ENCODE assay signal across 27 cellular contexts in genomic region chr15:95609096-95609495, GRCh38.
A peak's percentile ranks its signal among the peaks of the same experiment; 100 is the strongest.
DNase-seq lines count a peak whose midpoint lies in the region; ATAC-seq and TF ChIP-seq lines count a peak whose summit lies in the region.
"Had no signal": no experiment of that assay in that cellular context is flagged by ENCODE, and none has a peak within 500 bp of the region (broad histone marks: within the 10 kb centered on the region; RNA-seq: fewer than 3 reads in every experiment).

No MANE protein-coding gene starts in this region.

- no peaks in the 10 kb centered on the region for H3K27me3 Mint-ChIP-seq in endothelial cell (ENCODE audit: unreplicated experiment)
- H3K27me3 Mint-ChIP-seq: activated CD4-positive, alpha-beta T cell treated with anti-CD3 and anti-CD28 coated beads for 36 hours; activated T-cell treated with anti-CD3 and anti-CD28 coated beads, Interleukin-2, amount 50 U/mL, for 24 hours; CD4-positive, alpha-beta memory T cell had no signal

- H3K9me3 Mint-ChIP-seq in endothelial cell (ENCODE audit: unreplicated experiment): no peaks in the 10 kb centered on the region
- H3K9me3 Mint-ChIP-seq: activated T-cell treated with anti-CD3 and anti-CD28 coated beads, Interleukin-2, amount 50 U/mL, for 24 hours; CD4-positive, alpha-beta memory T cell had no signal

- H3K4me3 Mint-ChIP-seq in endothelial cell (ENCODE audit: unreplicated experiment): no peak overlapping the region
- H3K4me3 Mint-ChIP-seq: activated CD4-positive, alpha-beta T cell treated with anti-CD3 and anti-CD28 coated beads for 36 hours; activated T-cell treated with anti-CD3 and anti-CD28 coated beads, Interleukin-2, amount 50 U/mL, for 24 hours had no signal

- no peak overlapping the region for H3K27ac Mint-ChIP-seq in endothelial cell (ENCODE audit: unreplicated experiment)
- H3K27ac Mint-ChIP-seq: activated CD4-positive, alpha-beta T cell treated with anti-CD3 and anti-CD28 coated beads for 36 hours; activated T-cell treated with anti-CD3 and anti-CD28 coated beads, Interleukin-2, amount 50 U/mL, for 24 hours; CD4-positive, alpha-beta memory T cell had no signal

- H3K4me2 ChIP-seq in BLaER1 treated with 17β-estradiol and CSF1 and Interleukin-3, amounts not matched to agents 10 nM and 100 nM: peak overlapping the region in 8 of 11 experiments; percentile 13 to 64 (median 56); a peak in 14 of 22 replicates

- DNase-seq in HT1080 (ENCODE audit: low read depth) (peak; percentile 48), adipocyte (ENCODE audit: low read depth) (peak; percentile 19), glomerular endothelial cell (ENCODE audit: extremely low read depth, low read depth, low spot score) (peak; percentile 31), HuH-7 (ENCODE audit: low spot score) (no peak), endothelial cell (ENCODE audit: low spot score) (no peak)
- DNase-seq: activated CD4-positive, alpha-beta T cell treated with anti-CD3 and anti-CD28 coated beads for 36 hours; activated CD8-positive, alpha-beta memory T cell treated with anti-CD3 and anti-CD28 coated beads for 24 hours; activated T-cell treated with anti-CD3 and anti-CD28 coated beads, Interleukin-2, amount 50 U/mL, for 24 hours; adrenal gland; CD4-positive, alpha-beta memory T cell; Karpas-422; kidney; NCI-H1092 treated with DMSO at 0.1 percent for 48 hours; NCI-H2107; NCI-H510A; stimulated activated CD4-positive, alpha-beta T cell treated with anti-CD3 and anti-CD28 coated beads, Interleukin-2, amount 100 ng/mL, for 48 hours; stimulated activated naive CD4-positive, alpha-beta T cell had no signal

- no peaks in the 10 kb centered on the region for H3K36me3 ChIP-seq in BLaER1 treated with 17β-estradiol and CSF1 and Interleukin-3, amounts not matched to agents 10 nM and 100 nM
- H3K36me3 ChIP-seq in adipocyte (ENCODE audit: control insufficient read depth, insufficient read depth, low read length, severe bottlenecking): no peaks in the 10 kb centered on the region
- H3K36me3 ChIP-seq: adrenal gland, breast epithelium, gastroesophageal sphincter, thoracic aorta had no signal

- H4K20me1 ChIP-seq in BLaER1 treated with 17β-estradiol and CSF1 and Interleukin-3, amounts not matched to agents 10 nM and 100 nM: no peaks in the 10 kb centered on the region

- no peaks in the 10 kb centered on the region for H3K27me3 ChIP-seq in BLaER1 treated with 17β-estradiol and CSF1 and Interleukin-3, amounts not matched to agents 10 nM and 100 nM
- no peaks in the 10 kb centered on the region for H3K27me3 ChIP-seq in adipocyte (replicated peaks; ENCODE audit: control insufficient read depth, insufficient read depth, low read length)
- H3K27me3 ChIP-seq: adrenal gland, breast epithelium, gastroesophageal sphincter had no signal

- H3K4me1 Mint-ChIP-seq in endothelial cell (ENCODE audit: unreplicated experiment): peaks cover 2% of the 10 kb centered on the region
- H3K4me1 Mint-ChIP-seq: activated CD4-positive, alpha-beta T cell treated with anti-CD3 and anti-CD28 coated beads for 36 hours; CD4-positive, alpha-beta memory T cell had no signal

- no peaks in the 10 kb centered on the region for H3K36me3 Mint-ChIP-seq in endothelial cell (ENCODE audit: low read depth, unreplicated experiment)
- H3K36me3 Mint-ChIP-seq: CD4-positive, alpha-beta memory T cell had no signal

- H3K4me1 ChIP-seq in BLaER1 treated with 17β-estradiol and CSF1 and Interleukin-3, amounts not matched to agents 10 nM and 100 nM: peaks cover 2 to 23% (median 13%) of the 10 kb centered on the region in 10 experiments
- peaks cover 23% of the 10 kb centered on the region for H3K4me1 ChIP-seq in adipocyte (ENCODE audit: control insufficient read depth, insufficient read depth, low read length)
- H3K4me1 ChIP-seq: breast epithelium had no signal

- ATAC-seq in GM19035 (IDR thresholded peaks at IDR 0.05; ENCODE audit: unreplicated experiment): no peak
- ATAC-seq in GM19023 (IDR thresholded peaks at IDR 0.05; ENCODE audit: unreplicated experiment): no peak
- ATAC-seq: activated CD4-positive, alpha-beta T cell treated with anti-CD3 and anti-CD28 coated beads for 36 hours; gastroesophageal sphincter; GM12878; HCT116 had no signal

- peak overlapping the region in 7 of 11 experiments; percentile 13 to 70 (median 51); a peak in 11 of 22 replicates for H3K27ac ChIP-seq in BLaER1 treated with 17β-estradiol and CSF1 and Interleukin-3, amounts not matched to agents 10 nM and 100 nM
- H3K27ac ChIP-seq: adrenal gland, breast epithelium, epithelial cell of prostate, gastroesophageal sphincter, thoracic aorta had no signal

- no peaks in the 10 kb centered on the region for H3K9me3 ChIP-seq in BLaER1 treated with 17β-estradiol and CSF1 and Interleukin-3, amounts not matched to agents 10 nM and 100 nM (replicated peaks in 1 of 11)
- H3K9me3 ChIP-seq in adipocyte (ENCODE audit: control insufficient read depth, low read length): no peaks in the 10 kb centered on the region
- H3K9me3 ChIP-seq: adrenal gland, breast epithelium, gastroesophageal sphincter, thoracic aorta had no signal

- no peak overlapping the region for H3K9ac ChIP-seq in BLaER1 treated with 17β-estradiol and CSF1 and Interleukin-3, amounts not matched to agents 10 nM and 100 nM
- H3K9ac ChIP-seq in adipocyte (ENCODE audit: low read length): no peak overlapping the region

- no peak for TF ChIP-seq CTCF in endothelial cell (IDR thresholded peaks at IDR 0.05; ENCODE audit: unreplicated experiment)

- no peak overlapping the region for H3K4me3 ChIP-seq in BLaER1 treated with 17β-estradiol and CSF1 and Interleukin-3, amounts not matched to agents 10 nM and 100 nM
- no peak overlapping the region for H3K4me3 ChIP-seq in adipocyte (ENCODE audit: low read length)
- H3K4me3 ChIP-seq: adrenal gland, breast epithelium, gastroesophageal sphincter, GM12878, lung, thoracic aorta had no signal

Comparison
In these comparisons a context has a peak if more than half of its experiments do, and no peak if none do; other contexts are left out.
1. DNase-seq: peak in HT1080 (single experiment), adipocyte (single experiment) and glomerular endothelial cell (single experiment); none in HuH-7 (single experiment) and endothelial cell (single experiment).